In genomic region chr12:31715283-31715825, GRCh38 we compare ENCODE assay signal across 8 cellular contexts. TPM values are rescaled to one million over a fixed set of nuclear protein-coding genes. Genes with fewer than 3 reads are reported as not detected.
DNase-seq lines count a peak whose midpoint lies in the region; ATAC-seq and TF ChIP-seq lines count a peak whose summit lies in the region.

No MANE protein-coding gene starts in this region.

- H3K4me3 ChIP-seq in dorsolateral prefrontal cortex (peak overlapping the region in 9 of 59 donors; percentile 1 to 39 (median 6)), WERI-Rb-1 (ENCODE audit: low read depth, low read length) (no peak overlapping the region)

- in situ Hi-C loops in KBM-7 (cut with MboI; ENCODE audit: low pct_unique_long_range_greater_than_20kb, low sequenced_read_pairs) = no loop called here

- peak; percentile 70 for ATAC-seq in GM19467 (IDR thresholded peaks at IDR 0.05; ENCODE audit: unreplicated experiment)
- peak; percentile 91 for ATAC-seq in stimulated activated memory B cell treated with anti-CD40 and anti-IgM and Interleukin-4, amounts not matched to agents 10 μg/mL and 1 μg/mL and 100 μg/mL, for 72 hours
- no peak for ATAC-seq in activated T-cell treated with anti-CD3 and anti-CD28 coated beads, Interleukin-2, amount 50 U/mL, for 72 hours (replicated peaks in 1 of 2)

- H3K9me3 Mint-ChIP-seq in Calu3 (ENCODE audit: low read depth, unreplicated experiment) = peaks cover 4% of the 10 kb centered on the region
- peaks cover 18% of the 10 kb centered on the region for H3K9me3 Mint-ChIP-seq in stimulated activated memory B cell treated with anti-CD40 and anti-IgM and Interleukin-4, amounts not matched to agents 10 μg/mL and 1 μg/mL and 100 μg/mL, for 72 hours
- peaks cover 6 to 11% of the 10 kb centered on the region in 2 donors for H3K9me3 Mint-ChIP-seq in activated T-cell treated with anti-CD3 and anti-CD28 coated beads, Interleukin-2, amount 50 U/mL, for 72 hours

- H3K9me3 ChIP-seq in WERI-Rb-1 (ENCODE audit: severe bottlenecking) = no peaks in the 10 kb centered on the region

- no peak for TF ChIP-seq CTCF in Calu3 (IDR thresholded peaks at IDR 0.05; ENCODE audit: unreplicated experiment)
- TF ChIP-seq CTCF in dorsolateral prefrontal cortex (IDR thresholded peaks at IDR 0.05 in 54 of 56, conservative IDR thresholded peaks at IDR 0.05 in 2 of 56; ENCODE audit: low read depth in 1 of 56, partially characterized antibody in 56 of 56) = no peak
- no peak for TF ChIP-seq CTCF in WERI-Rb-1 (IDR thresholded peaks at IDR 0.05; ENCODE audit: low read depth, low read length)

- no peaks in the 10 kb centered on the region for H3K27me3 Mint-ChIP-seq in Calu3 (ENCODE audit: unreplicated experiment)
- no peaks in the 10 kb centered on the region for H3K27me3 Mint-ChIP-seq in stimulated activated memory B cell treated with anti-CD40 and anti-IgM and Interleukin-4, amounts not matched to agents 10 μg/mL and 1 μg/mL and 100 μg/mL, for 72 hours
- H3K27me3 Mint-ChIP-seq in activated T-cell treated with anti-CD3 and anti-CD28 coated beads, Interleukin-2, amount 50 U/mL, for 72 hours (ENCODE audit: low read depth) = no peaks in the 10 kb centered on the region

- CTCF ChIA-PET in Calu3 (lab: Charles Lee) = interaction anchor here (1.0 to 2.0 kb wide), 6 partner anchors 13 to 597 kb away, joined by 3 to 7 read pairs (median 5); partner anchors contain the start of gene AMN1

- peaks cover 12% of the 10 kb centered on the region for H3K36me3 Mint-ChIP-seq in Calu3 (ENCODE audit: insufficient read depth, unreplicated experiment)
- H3K36me3 Mint-ChIP-seq in stimulated activated memory B cell treated with anti-CD40 and anti-IgM and Interleukin-4, amounts not matched to agents 10 μg/mL and 1 μg/mL and 100 μg/mL, for 72 hours = peaks cover 36% of the 10 kb centered on the region
- H3K36me3 Mint-ChIP-seq in activated T-cell treated with anti-CD3 and anti-CD28 coated beads, Interleukin-2, amount 50 U/mL, for 72 hours (ENCODE audit: insufficient read depth in 2 of 2) = peaks cover 11 to 18% of the 10 kb centered on the region in 2 donors

- H3K27me3 ChIP-seq in dorsolateral prefrontal cortex (no peaks in the 10 kb centered on the region), WERI-Rb-1 (ENCODE audit: insufficient read depth, low read depth, severe bottlenecking) (no peaks in the 10 kb centered on the region)

- peak overlapping the region; percentile 51 for H3K4me3 Mint-ChIP-seq in Calu3 (ENCODE audit: low read depth, unreplicated experiment)
- peak overlapping the region; percentile 11 for H3K4me3 Mint-ChIP-seq in stimulated activated memory B cell treated with anti-CD40 and anti-IgM and Interleukin-4, amounts not matched to agents 10 μg/mL and 1 μg/mL and 100 μg/mL, for 72 hours
- H3K4me3 Mint-ChIP-seq in activated T-cell treated with anti-CD3 and anti-CD28 coated beads, Interleukin-2, amount 50 U/mL, for 72 hours = no peak overlapping the region

- intact Hi-C loops in Calu3 (cut with micrococcal nuclease; ENCODE audit: unreplicated experiment) = no loop called here
- intact Hi-C loops in dorsolateral prefrontal cortex (cut with DNase I) = no loop called here

- H3K36me3 ChIP-seq in WERI-Rb-1 = no peaks in the 10 kb centered on the region; the same call in 1 of the 2 replicates

- H3K4me1 Mint-ChIP-seq in Calu3 (ENCODE audit: low read depth, unreplicated experiment) = peaks cover 27% of the 10 kb centered on the region
- peaks cover 49% of the 10 kb centered on the region for H3K4me1 Mint-ChIP-seq in stimulated activated memory B cell treated with anti-CD40 and anti-IgM and Interleukin-4, amounts not matched to agents 10 μg/mL and 1 μg/mL and 100 μg/mL, for 72 hours
- H3K4me1 Mint-ChIP-seq in activated T-cell treated with anti-CD3 and anti-CD28 coated beads, Interleukin-2, amount 50 U/mL, for 72 hours (ENCODE audit: low read depth) = no peaks in the 10 kb centered on the region

- H3K27ac Mint-ChIP-seq in Calu3 (ENCODE audit: unreplicated experiment) = peak overlapping the region; percentile 98
- peak overlapping the region; percentile 86 for H3K27ac Mint-ChIP-seq in stimulated activated memory B cell treated with anti-CD40 and anti-IgM and Interleukin-4, amounts not matched to agents 10 μg/mL and 1 μg/mL and 100 μg/mL, for 72 hours
- H3K27ac Mint-ChIP-seq in activated T-cell treated with anti-CD3 and anti-CD28 coated beads, Interleukin-2, amount 50 U/mL, for 72 hours = no peak overlapping the region

- no TSS peak for BruUV-seq in Calu3 (replicated peaks; lab: Mats Ljungman, UMichigan)

- H3K27ac ChIP-seq in dorsolateral prefrontal cortex = peak overlapping the region in 53 of 59 donors; percentile 4 to 81 (median 65)
- H3K27ac ChIP-seq in WERI-Rb-1 = no peak overlapping the region

- DNase-seq in Calu3 (peak; percentile 32), KBM-7 (peak; percentile 92), dorsolateral prefrontal cortex (no peak), WERI-Rb-1 (no peak), HCEC 1CT (no peak)
- no peak for DNase-seq in activated T-cell treated with anti-CD3 and anti-CD28 coated beads, Interleukin-2, amount 50 U/mL, for 72 hours

RNA-seq across cellular contexts. Expression of gene AMN1, which starts 13.5 kb away (rescaled TPM):
- total RNA-seq in Calu3 (2022) (10.2 and 13.5 TPM in 2 replicates), dorsolateral prefrontal cortex (10 to 100 TPM; 29.1 to 65.1 (median 46.0) TPM)
- 1 to 10 TPM; 4.2 to 4.5 TPM for total RNA-seq in activated T-cell treated with anti-CD3 and anti-CD28 coated beads, Interleukin-2, amount 50 U/mL, for 72 hours

RNA-seq across cellular contexts. Expression of gene ETFBKMT, which starts 55.9 kb away (rescaled TPM):
- total RNA-seq in Calu3 (2022) (2.2 and 2.3 TPM in 2 replicates), dorsolateral prefrontal cortex (1 to 10 TPM; 1.6 to 8.4 (median 4.6) TPM)
- total RNA-seq in activated T-cell treated with anti-CD3 and anti-CD28 coated beads, Interleukin-2, amount 50 U/mL, for 72 hours = 1 to 10 TPM; 1.3 to 2.0 TPM

Comparison
In these comparisons a context has a peak if more than half of its experiments do, and no peak if none do; other contexts are left out.
1. DNase-seq: peak in Calu3 (single experiment) and KBM-7 (single experiment); none in dorsolateral prefrontal cortex (0 of 10), activated T-cell treated with anti-CD3 and anti-CD28 coated beads, Interleukin-2, amount 50 U/mL, for 72 hours (0 of 2), WERI-Rb-1 (single experiment) and HCEC 1CT (single experiment).
2. H3K4me3 Mint-ChIP-seq: peak in Calu3 (single experiment) and stimulated activated memory B cell treated with anti-CD40 and anti-IgM and Interleukin-4, amounts not matched to agents 10 μg/mL and 1 μg/mL and 100 μg/mL, for 72 hours (single experiment); none in activated T-cell treated with anti-CD3 and anti-CD28 coated beads, Interleukin-2, amount 50 U/mL, for 72 hours (0 of 2).
3. ATAC-seq: peak in GM19467 (single experiment) and stimulated activated memory B cell treated with anti-CD40 and anti-IgM and Interleukin-4, amounts not matched to agents 10 μg/mL and 1 μg/mL and 100 μg/mL, for 72 hours (single experiment); none in activated T-cell treated with anti-CD3 and anti-CD28 coated beads, Interleukin-2, amount 50 U/mL, for 72 hours (0 of 2).